Comparison of ENCODE assay signal across 8 cellular contexts in genomic region chr12:121812921-121813896, GRCh38. TPM values are rescaled to one million over a fixed set of nuclear protein-coding genes. Genes with fewer than 3 reads are reported as not detected.
DNase-seq lines count a peak whose midpoint lies in the region; ATAC-seq, FAIRE-seq and TF ChIP-seq lines count a peak whose summit lies in the region.

No MANE protein-coding gene starts in this region.

- no peak overlapping the region for H2AFZ ChIP-seq in hepatocyte

- H4K20me1 ChIP-seq in hepatocyte (ENCODE audit: insufficient read depth, poor library complexity, severe bottlenecking) = peaks cover 36% of the 10 kb centered on the region

- FAIRE-seq in GM12891 (lab: Jason Lieb, UNC) = no peak

- H3K36me3 ChIP-seq in hepatocyte (replicated peaks; ENCODE audit: insufficient read depth, low read depth) = peaks cover 4% of the 10 kb centered on the region

- peak overlapping the region; percentile 99 for H3K4me2 ChIP-seq in hepatocyte

- H3K27ac Mint-ChIP-seq in IgD-negative memory B cell = peak overlapping the region; percentile 63 to 88 (median 86)
- peak overlapping the region; percentile 37 for H3K27ac Mint-ChIP-seq in activated T-helper 1 cell treated with anti-CD3 and anti-CD28 coated beads, Interleukin-12 subunit alpha, Interleukin-12 subunit beta, Interleukin-2, Interleukin-4 antibody, amounts not matched to agents 30 ng/mL and 10 ng/mL and 1 ng/mL, durations not matched to agents 14 hours and 24 hours and 36 hours
- H3K27ac Mint-ChIP-seq in stimulated activated effector memory CD8-positive, alpha-beta T cell treated with anti-CD3 and anti-CD28 coated beads, Interleukin-12 subunit alpha, Interleukin-12 subunit beta, amount 100 ng/mL, for 72 hours = peak overlapping the region; percentile 67

- peak overlapping the region; percentile 57 for H3K27ac ChIP-seq in hepatocyte

- peaks cover 75% of the 10 kb centered on the region for H3K79me2 ChIP-seq in hepatocyte

- H3K4me3 ChIP-seq in hepatocyte = peak overlapping the region; percentile 91

- no peaks in the 10 kb centered on the region for H3K9me2 ChIP-seq in hepatocyte (replicated peaks; ENCODE audit: insufficient read depth)

- DNase-seq in activated T-helper 1 cell treated with anti-CD3 and anti-CD28 coated beads, Interleukin-12 subunit alpha, Interleukin-12 subunit beta, Interleukin-2, Interleukin-4 antibody, amounts not matched to agents 30 ng/mL and 10 ng/mL and 1 ng/mL, durations not matched to agents 14 hours and 24 hours and 36 hours (ENCODE audit: low spot score) = no peak
- DNase-seq in hepatocyte (ENCODE audit: low spot score) (no peak), cerebellum (ENCODE audit: low spot score) (no peak), GM12891 (ENCODE audit: insufficient read length, low spot score) (no peak), NK-92 (lab: John Stamatoyannopoulos, UW; ENCODE audit: unreplicated experiment) (no peak)
- no peak for DNase-seq in stimulated activated effector memory CD8-positive, alpha-beta T cell treated with anti-CD3 and anti-CD28 coated beads, Interleukin-12 subunit alpha, Interleukin-12 subunit beta, amount 100 ng/mL, for 72 hours (ENCODE audit: low spot score in 2 of 2)

- TF ChIP-seq CTCF in hepatocyte (IDR thresholded peaks at IDR 0.05; ENCODE audit: poor library complexity) = no peak

- H3K9me3 ChIP-seq in hepatocyte (ENCODE audit: low read depth) = no peaks in the 10 kb centered on the region

- H3K4me3 Mint-ChIP-seq in IgD-negative memory B cell = peak overlapping the region; percentile 71 to 90 (median 82)
- peak overlapping the region; percentile 85 for H3K4me3 Mint-ChIP-seq in activated T-helper 1 cell treated with anti-CD3 and anti-CD28 coated beads, Interleukin-12 subunit alpha, Interleukin-12 subunit beta, Interleukin-2, Interleukin-4 antibody, amounts not matched to agents 30 ng/mL and 10 ng/mL and 1 ng/mL, durations not matched to agents 14 hours and 24 hours and 36 hours
- peak overlapping the region; percentile 76 for H3K4me3 Mint-ChIP-seq in stimulated activated effector memory CD8-positive, alpha-beta T cell treated with anti-CD3 and anti-CD28 coated beads, Interleukin-12 subunit alpha, Interleukin-12 subunit beta, amount 100 ng/mL, for 72 hours

- H3K36me3 Mint-ChIP-seq in IgD-negative memory B cell = peaks cover 6% of the 10 kb centered on the region
- peaks cover 34% of the 10 kb centered on the region for H3K36me3 Mint-ChIP-seq in activated T-helper 1 cell treated with anti-CD3 and anti-CD28 coated beads, Interleukin-12 subunit alpha, Interleukin-12 subunit beta, Interleukin-2, Interleukin-4 antibody, amounts not matched to agents 30 ng/mL and 10 ng/mL and 1 ng/mL, durations not matched to agents 14 hours and 24 hours and 36 hours (ENCODE audit: low read depth)
- H3K36me3 Mint-ChIP-seq in stimulated activated effector memory CD8-positive, alpha-beta T cell treated with anti-CD3 and anti-CD28 coated beads, Interleukin-12 subunit alpha, Interleukin-12 subunit beta, amount 100 ng/mL, for 72 hours = peaks cover 97% of the 10 kb centered on the region

- no peaks in the 10 kb centered on the region for H3K27me3 ChIP-seq in hepatocyte

- H3K27me3 Mint-ChIP-seq in IgD-negative memory B cell = no peaks in the 10 kb centered on the region
- no peaks in the 10 kb centered on the region for H3K27me3 Mint-ChIP-seq in activated T-helper 1 cell treated with anti-CD3 and anti-CD28 coated beads, Interleukin-12 subunit alpha, Interleukin-12 subunit beta, Interleukin-2, Interleukin-4 antibody, amounts not matched to agents 30 ng/mL and 10 ng/mL and 1 ng/mL, durations not matched to agents 14 hours and 24 hours and 36 hours (ENCODE audit: insufficient read depth)

- no peaks in the 10 kb centered on the region for H3K9me3 Mint-ChIP-seq in IgD-negative memory B cell
- no peaks in the 10 kb centered on the region for H3K9me3 Mint-ChIP-seq in activated T-helper 1 cell treated with anti-CD3 and anti-CD28 coated beads, Interleukin-12 subunit alpha, Interleukin-12 subunit beta, Interleukin-2, Interleukin-4 antibody, amounts not matched to agents 30 ng/mL and 10 ng/mL and 1 ng/mL, durations not matched to agents 14 hours and 24 hours and 36 hours
- no peaks in the 10 kb centered on the region for H3K9me3 Mint-ChIP-seq in stimulated activated effector memory CD8-positive, alpha-beta T cell treated with anti-CD3 and anti-CD28 coated beads, Interleukin-12 subunit alpha, Interleukin-12 subunit beta, amount 100 ng/mL, for 72 hours

- H3K4me1 Mint-ChIP-seq in IgD-negative memory B cell = peaks cover 11 to 29% (median 18%) of the 10 kb centered on the region in 3 donors
- peaks cover 32% of the 10 kb centered on the region for H3K4me1 Mint-ChIP-seq in activated T-helper 1 cell treated with anti-CD3 and anti-CD28 coated beads, Interleukin-12 subunit alpha, Interleukin-12 subunit beta, Interleukin-2, Interleukin-4 antibody, amounts not matched to agents 30 ng/mL and 10 ng/mL and 1 ng/mL, durations not matched to agents 14 hours and 24 hours and 36 hours (ENCODE audit: low read depth)
- peaks cover 36% of the 10 kb centered on the region for H3K4me1 Mint-ChIP-seq in stimulated activated effector memory CD8-positive, alpha-beta T cell treated with anti-CD3 and anti-CD28 coated beads, Interleukin-12 subunit alpha, Interleukin-12 subunit beta, amount 100 ng/mL, for 72 hours

- 44% methylated on average over 25 of the region's 25 CpGs for WGBS in hepatocyte (ENCODE audit: low lambda C conversion rate, missing lambda C conversion rate)

- intact Hi-C loops in activated T-helper 1 cell treated with anti-CD3 and anti-CD28 coated beads, Interleukin-12 subunit alpha, Interleukin-12 subunit beta, Interleukin-2, Interleukin-4 antibody, amounts not matched to agents 30 ng/mL and 10 ng/mL and 1 ng/mL, durations not matched to agents 14 hours and 24 hours and 36 hours (cut with micrococcal nuclease) = loop anchor here (1.0 kb wide), 5 partner anchors 14 to 116 kb away; no protein-coding TSS in a partner anchor

- no peak for ATAC-seq in stimulated activated effector memory CD8-positive, alpha-beta T cell treated with anti-CD3 and anti-CD28 coated beads, Interleukin-12 subunit alpha, Interleukin-12 subunit beta, amount 100 ng/mL, for 72 hours
- no peak for ATAC-seq in activated CD4-positive, CD25-positive, alpha-beta regulatory T cell treated with anti-CD3 and anti-CD28 coated beads, Interleukin-2, amount 50 U/mL, for 24 hours

- H3K4me1 ChIP-seq in hepatocyte (ENCODE audit: insufficient read depth) = peaks cover 28% of the 10 kb centered on the region

- no peak for TF ChIP-seq POLR2A in GM12891 (IDR thresholded peaks at IDR 0.05; ENCODE audit: low read depth, low read length)

TF ChIP-seq in GM12891, 5 proteins besides CTCF, POLR2A, EP300 and RAD21:
- TF ChIP-seq TAF1 (IDR thresholded peaks at IDR 0.05; ENCODE audit: low read depth, low read length) (no peak), PAX5 (IDR thresholded peaks at IDR 0.05; ENCODE audit: insufficient read depth, low read length, severe bottlenecking) (no peak), POLR2AphosphoS5 (IDR thresholded peaks at IDR 0.05; ENCODE audit: low read depth, low read length) (no peak), POU2F2 (IDR thresholded peaks at IDR 0.05; ENCODE audit: low read depth, low read length) (no peak), SPI1 (IDR thresholded peaks at IDR 0.05; ENCODE audit: low read depth, low read length) (no peak)

RNA-seq across cellular contexts. Expression of gene SETD1B, which starts 9.4 kb away (rescaled TPM):
- polyA plus RNA-seq in IgD-negative memory B cell = 2.3 TPM
- 32.0 and 33.0 TPM in 2 replicates for total RNA-seq in activated T-helper 1 cell treated with anti-CD3 and anti-CD28 coated beads, Interleukin-12 subunit alpha, Interleukin-12 subunit beta, Interleukin-2, Interleukin-4 antibody, amounts not matched to agents 30 ng/mL and 10 ng/mL and 1 ng/mL, durations not matched to agents 14 hours and 24 hours and 36 hours
- total RNA-seq in hepatocyte = 2.7 and 3.8 TPM in 2 replicates
- polyA plus RNA-seq in hepatocyte = 2.5 and 2.7 TPM in 2 replicates
- 3.8 TPM for total RNA-seq in cerebellum
- 3.1 TPM for polyA plus RNA-seq in GM12891 (2012; ENCODE audit: low read depth, missing spikeins)

RNA-seq across cellular contexts. Expression of gene RHOF, which starts 19.7 kb away (rescaled TPM):
- 90.0 TPM for polyA plus RNA-seq in IgD-negative memory B cell
- 111 and 112 TPM in 2 replicates for total RNA-seq in activated T-helper 1 cell treated with anti-CD3 and anti-CD28 coated beads, Interleukin-12 subunit alpha, Interleukin-12 subunit beta, Interleukin-2, Interleukin-4 antibody, amounts not matched to agents 30 ng/mL and 10 ng/mL and 1 ng/mL, durations not matched to agents 14 hours and 24 hours and 36 hours
- 38.7 and 45.3 TPM in 2 replicates for total RNA-seq in hepatocyte
- polyA plus RNA-seq in hepatocyte = 40.4 and 43.6 TPM in 2 replicates
- 16.5 TPM for total RNA-seq in cerebellum
- 34.6 TPM for polyA plus RNA-seq in GM12891 (2012; ENCODE audit: low read depth, missing spikeins)

RNA-seq across cellular contexts. Expression of gene HPD, which starts 45.5 kb away (rescaled TPM):
- not detected for polyA plus RNA-seq in IgD-negative memory B cell
- not detected in 2 replicates for total RNA-seq in activated T-helper 1 cell treated with anti-CD3 and anti-CD28 coated beads, Interleukin-12 subunit alpha, Interleukin-12 subunit beta, Interleukin-2, Interleukin-4 antibody, amounts not matched to agents 30 ng/mL and 10 ng/mL and 1 ng/mL, durations not matched to agents 14 hours and 24 hours and 36 hours
- total RNA-seq in hepatocyte = 35.8 and 39.2 TPM in 2 replicates
- polyA plus RNA-seq in hepatocyte = 9.2 and 20.9 TPM in 2 replicates
- total RNA-seq in cerebellum = not detected
- 0.49 TPM for polyA plus RNA-seq in GM12891 (2012; ENCODE audit: low read depth, missing spikeins)

Comparison
In these comparisons a context has a peak if more than half of its experiments do, and no peak if none do; other contexts are left out.
1. RNA of gene HPD, which starts 45.5 kb away (total RNA-seq): 35.8 to 39.2 TPM in hepatocyte; not detected in cerebellum (single experiment) and not detected in activated T-helper 1 cell treated with anti-CD3 and anti-CD28 coated beads, Interleukin-12 subunit alpha, Interleukin-12 subunit beta, Interleukin-2, Interleukin-4 antibody, amounts not matched to agents 30 ng/mL and 10 ng/mL and 1 ng/mL, durations not matched to agents 14 hours and 24 hours and 36 hours; every median in the first group is over 10 times any median in the second.
2. Peak in every context shown above with its lines, with median percentiles within 50 percentile points of each other: H3K27ac Mint-ChIP-seq and H3K4me3 Mint-ChIP-seq.